1 cellular context compared by ENCODE assay signal in the genomic region with DNA sequence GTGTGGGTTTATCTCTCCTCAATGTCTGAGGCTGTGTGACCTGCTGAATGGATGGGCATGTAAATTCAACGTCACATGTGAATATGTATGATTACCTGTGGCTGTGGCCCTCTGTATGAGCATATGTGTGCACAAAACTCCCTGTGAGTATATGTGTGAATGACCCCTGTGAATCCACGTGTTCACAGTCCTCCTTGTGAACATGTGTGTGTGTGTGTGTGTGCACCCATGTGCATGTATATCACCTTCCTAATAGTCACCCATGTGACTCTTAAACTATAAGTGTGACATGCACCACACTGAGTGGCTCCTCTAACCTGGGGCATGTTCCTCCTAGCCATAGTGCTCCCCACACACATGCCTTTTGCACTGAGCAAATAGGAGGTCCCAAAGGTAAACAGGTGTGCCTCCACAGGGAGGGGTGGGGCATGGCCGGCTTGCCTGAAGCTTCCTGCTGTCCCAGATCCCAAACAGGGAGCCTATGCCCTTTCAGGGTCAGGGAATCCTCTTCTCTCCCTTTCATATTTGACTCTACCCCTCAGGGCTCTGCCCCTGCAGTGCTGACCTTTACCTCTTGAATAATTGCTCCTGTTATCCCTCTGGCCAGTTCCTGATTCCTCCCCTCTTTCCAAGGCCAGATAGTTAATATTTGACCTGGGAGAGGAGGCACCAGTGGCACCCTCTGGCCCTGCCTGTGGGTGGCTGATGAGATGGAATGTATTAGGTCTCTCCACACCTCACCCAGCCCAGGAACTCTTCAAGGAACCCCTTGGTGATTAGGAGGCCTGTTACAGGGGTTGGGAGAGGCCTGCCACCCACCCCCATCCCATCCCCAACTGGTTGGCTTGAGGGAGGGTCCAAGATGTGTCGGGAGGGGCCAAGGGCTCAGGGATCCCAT.
A peak's percentile ranks its signal among the peaks of the same experiment; 100 is the strongest.
TF ChIP-seq lines count a peak whose summit lies in the region.

No MANE protein-coding gene starts in this region.

TF ChIP-seq in HepG2, 621 proteins besides CTCF, POLR2A, EP300 and RAD21 (continued from another document and continues in another):
- TF ChIP-seq TGIF2 (CRISPR knock-in tag; IDR thresholded peaks at IDR 0.05) = peak; percentile 91
- peak; percentile 54; the same call in 1 of the 2 replicates for TF ChIP-seq SIN3A (IDR thresholded peaks at IDR 0.05; ENCODE audit: borderline replicate concordance, low read depth, low read length)
- TF ChIP-seq ZNF205 (CRISPR knock-in tag; IDR thresholded peaks at IDR 0.05) = peak; percentile 81
- TF ChIP-seq, protein P1, sequence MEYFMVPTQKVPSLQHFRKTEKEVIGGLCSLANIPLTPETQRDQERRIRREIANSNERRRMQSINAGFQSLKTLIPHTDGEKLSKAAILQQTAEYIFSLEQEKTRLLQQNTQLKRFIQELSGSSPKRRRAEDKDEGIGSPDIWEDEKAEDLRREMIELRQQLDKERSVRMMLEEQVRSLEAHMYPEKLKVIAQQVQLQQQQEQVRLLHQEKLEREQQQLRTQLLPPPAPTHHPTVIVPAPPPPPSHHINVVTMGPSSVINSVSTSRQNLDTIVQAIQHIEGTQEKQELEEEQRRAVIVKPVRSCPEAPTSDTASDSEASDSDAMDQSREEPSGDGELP (IDR thresholded peaks at IDR 0.05; ENCODE audit: borderline replicate concordance, low read depth) = peak; percentile 87; the same call in 1 of the 2 replicates
- no peak for TF ChIP-seq MTA3 (CRISPR knock-in tag; IDR thresholded peaks at IDR 0.05)
- peak; percentile 53; the same call in 1 of the 2 replicates for TF ChIP-seq TSC22D2 (CRISPR knock-in tag; IDR thresholded peaks at IDR 0.05; ENCODE audit: borderline replicate concordance)
- TF ChIP-seq ZMYM4 (CRISPR knock-in tag; IDR thresholded peaks at IDR 0.05) = peak; percentile 74
- peak; percentile 96 for TF ChIP-seq SP5 (CRISPR knock-in tag; IDR thresholded peaks at IDR 0.05; ENCODE audit: borderline replicate concordance, low read depth)
- 0 out of 2 replicates have a peak, but pooled peaks have one; percentile 34 for TF ChIP-seq KLF11 (CRISPR knock-in tag; IDR thresholded peaks at IDR 0.05)
- TF ChIP-seq ZNF530 (CRISPR knock-in tag; IDR thresholded peaks at IDR 0.05; ENCODE audit: low read depth) = no peak
- peak; percentile 39; the same call in 1 of the 2 replicates for TF ChIP-seq KLF6 (CRISPR knock-in tag; IDR thresholded peaks at IDR 0.05)
- no peak for TF ChIP-seq GABPA (IDR thresholded peaks at IDR 0.05; ENCODE audit: low read depth, low read length)
- TF ChIP-seq GABPA (CRISPR knock-in tag; IDR thresholded peaks at IDR 0.05; ENCODE audit: low read depth) = no peak
- TF ChIP-seq, protein P2, sequence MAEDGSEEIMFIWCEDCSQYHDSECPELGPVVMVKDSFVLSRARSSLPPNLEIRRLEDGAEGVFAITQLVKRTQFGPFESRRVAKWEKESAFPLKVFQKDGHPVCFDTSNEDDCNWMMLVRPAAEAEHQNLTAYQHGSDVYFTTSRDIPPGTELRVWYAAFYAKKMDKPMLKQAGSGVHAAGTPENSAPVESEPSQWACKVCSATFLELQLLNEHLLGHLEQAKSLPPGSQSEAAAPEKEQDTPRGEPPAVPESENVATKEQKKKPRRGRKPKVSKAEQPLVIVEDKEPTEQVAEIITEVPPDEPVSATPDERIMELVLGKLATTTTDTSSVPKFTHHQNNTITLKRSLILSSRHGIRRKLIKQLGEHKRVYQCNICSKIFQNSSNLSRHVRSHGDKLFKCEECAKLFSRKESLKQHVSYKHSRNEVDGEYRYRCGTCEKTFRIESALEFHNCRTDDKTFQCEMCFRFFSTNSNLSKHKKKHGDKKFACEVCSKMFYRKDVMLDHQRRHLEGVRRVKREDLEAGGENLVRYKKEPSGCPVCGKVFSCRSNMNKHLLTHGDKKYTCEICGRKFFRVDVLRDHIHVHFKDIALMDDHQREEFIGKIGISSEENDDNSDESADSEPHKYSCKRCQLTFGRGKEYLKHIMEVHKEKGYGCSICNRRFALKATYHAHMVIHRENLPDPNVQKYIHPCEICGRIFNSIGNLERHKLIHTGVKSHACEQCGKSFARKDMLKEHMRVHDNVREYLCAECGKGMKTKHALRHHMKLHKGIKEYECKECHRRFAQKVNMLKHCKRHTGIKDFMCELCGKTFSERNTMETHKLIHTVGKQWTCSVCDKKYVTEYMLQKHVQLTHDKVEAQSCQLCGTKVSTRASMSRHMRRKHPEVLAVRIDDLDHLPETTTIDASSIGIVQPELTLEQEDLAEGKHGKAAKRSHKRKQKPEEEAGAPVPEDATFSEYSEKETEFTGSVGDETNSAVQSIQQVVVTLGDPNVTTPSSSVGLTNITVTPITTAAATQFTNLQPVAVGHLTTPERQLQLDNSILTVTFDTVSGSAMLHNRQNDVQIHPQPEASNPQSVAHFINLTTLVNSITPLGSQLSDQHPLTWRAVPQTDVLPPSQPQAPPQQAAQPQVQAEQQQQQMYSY (CRISPR knock-in tag; IDR thresholded peaks at IDR 0.05) = no peak
- no peak for TF ChIP-seq CENPX (CRISPR knock-in tag; IDR thresholded peaks at IDR 0.05)
- 0 out of 2 replicates have a peak, but pooled peaks have one; percentile 53 for TF ChIP-seq ZSCAN31 (CRISPR knock-in tag; IDR thresholded peaks at IDR 0.05; ENCODE audit: low read depth)
- TF ChIP-seq ZNF431 (CRISPR knock-in tag; IDR thresholded peaks at IDR 0.05; ENCODE audit: borderline replicate concordance, low read depth) = peak; percentile 94; the same call in 1 of the 2 replicates
- no peak; the same call in 1 of the 2 replicates for TF ChIP-seq RELA (CRISPR knock-in tag; IDR thresholded peaks at IDR 0.05)
- no peak for TF ChIP-seq U2AF1 (optimal IDR thresholded peaks at IDR 0.05; ENCODE audit: low read depth, low read length)
- peak; percentile 85 for TF ChIP-seq GATAD2A (CRISPR knock-in tag; IDR thresholded peaks at IDR 0.05)
- TF ChIP-seq, protein P3, sequence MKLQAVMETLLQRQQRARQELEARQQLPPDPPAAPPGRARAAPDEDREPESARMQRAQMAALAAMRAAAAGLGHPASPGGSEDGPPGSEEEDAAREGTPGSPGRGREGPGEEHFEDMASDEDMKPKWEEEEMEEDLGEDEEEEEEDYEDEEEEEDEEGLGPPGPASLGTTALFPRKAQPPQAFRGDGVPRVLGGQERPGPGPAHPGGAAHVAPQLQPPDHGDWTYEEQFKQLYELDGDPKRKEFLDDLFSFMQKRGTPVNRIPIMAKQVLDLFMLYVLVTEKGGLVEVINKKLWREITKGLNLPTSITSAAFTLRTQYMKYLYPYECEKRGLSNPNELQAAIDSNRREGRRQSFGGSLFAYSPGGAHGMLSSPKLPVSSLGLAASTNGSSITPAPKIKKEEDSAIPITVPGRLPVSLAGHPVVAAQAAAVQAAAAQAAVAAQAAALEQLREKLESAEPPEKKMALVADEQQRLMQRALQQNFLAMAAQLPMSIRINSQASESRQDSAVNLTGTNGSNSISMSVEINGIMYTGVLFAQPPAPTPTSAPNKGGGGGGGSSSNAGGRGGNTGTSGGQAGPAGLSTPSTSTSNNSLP (IDR thresholded peaks at IDR 0.05; ENCODE audit: low read depth, low read length) = peak; percentile 84
- peak; percentile 88 for TF ChIP-seq IKZF5 (CRISPR knock-in tag; IDR thresholded peaks at IDR 0.05)
- TF ChIP-seq ZFYVE20 (CRISPR knock-in tag; IDR thresholded peaks at IDR 0.05; ENCODE audit: borderline replicate concordance, low read depth) = 0 out of 2 replicates have a peak, but pooled peaks have one; percentile 10
- TF ChIP-seq DNMT1 (CRISPR knock-in tag; IDR thresholded peaks at IDR 0.05) = no peak
- no peak for TF ChIP-seq SALL2 (CRISPR knock-in tag; IDR thresholded peaks at IDR 0.05)
- peak; percentile 42; the same call in 1 of the 2 replicates for TF ChIP-seq GLI4 (CRISPR knock-in tag; IDR thresholded peaks at IDR 0.05; ENCODE audit: borderline replicate concordance)
- no peak for TF ChIP-seq NONO (IDR thresholded peaks at IDR 0.05)
- TF ChIP-seq NONO (CRISPR knock-in tag; conservative IDR thresholded peaks at IDR 0.05) = peak; percentile 82
- TF ChIP-seq SOX6 (IDR thresholded peaks at IDR 0.05) = no peak
- peak; percentile 92 for TF ChIP-seq SOX6 (CRISPR knock-in tag; IDR thresholded peaks at IDR 0.05)
- TF ChIP-seq, protein P4, sequence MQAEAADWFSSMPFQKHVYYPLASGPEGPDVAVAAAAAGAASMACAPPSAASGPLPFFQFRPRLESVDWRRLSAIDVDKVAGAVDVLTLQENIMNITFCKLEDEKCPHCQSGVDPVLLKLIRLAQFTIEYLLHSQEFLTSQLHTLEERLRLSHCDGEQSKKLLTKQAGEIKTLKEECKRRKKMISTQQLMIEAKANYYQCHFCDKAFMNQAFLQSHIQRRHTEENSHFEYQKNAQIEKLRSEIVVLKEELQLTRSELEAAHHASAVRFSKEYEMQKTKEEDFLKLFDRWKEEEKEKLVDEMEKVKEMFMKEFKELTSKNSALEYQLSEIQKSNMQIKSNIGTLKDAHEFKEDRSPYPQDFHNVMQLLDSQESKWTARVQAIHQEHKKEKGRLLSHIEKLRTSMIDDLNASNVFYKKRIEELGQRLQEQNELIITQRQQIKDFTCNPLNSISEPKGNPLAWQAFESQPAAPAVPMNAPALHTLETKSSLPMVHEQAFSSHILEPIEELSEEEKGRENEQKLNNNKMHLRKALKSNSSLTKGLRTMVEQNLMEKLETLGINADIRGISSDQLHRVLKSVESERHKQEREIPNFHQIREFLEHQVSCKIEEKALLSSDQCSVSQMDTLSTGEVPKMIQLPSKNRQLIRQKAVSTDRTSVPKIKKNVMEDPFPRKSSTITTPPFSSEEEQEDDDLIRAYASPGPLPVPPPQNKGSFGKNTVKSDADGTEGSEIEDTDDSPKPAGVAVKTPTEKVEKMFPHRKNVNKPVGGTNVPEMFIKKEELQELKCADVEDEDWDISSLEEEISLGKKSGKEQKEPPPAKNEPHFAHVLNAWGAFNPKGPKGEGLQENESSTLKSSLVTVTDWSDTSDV (CRISPR knock-in tag; IDR thresholded peaks at IDR 0.05) = no peak
- no peak for TF ChIP-seq AGO2 (optimal IDR thresholded peaks at IDR 0.05; ENCODE audit: low read depth, low read length)
- peak; percentile 94 for TF ChIP-seq PHF5A (CRISPR knock-in tag; IDR thresholded peaks at IDR 0.05; ENCODE audit: low read depth, unreplicated experiment)
- TF ChIP-seq ONECUT2 (CRISPR knock-in tag; IDR thresholded peaks at IDR 0.05) = 0 out of 2 replicates have a peak, but pooled peaks have one; percentile 24
- no peak; the same call in 1 of the 2 replicates for TF ChIP-seq TAF1 (CRISPR knock-in tag; IDR thresholded peaks at IDR 0.05)
- peak; percentile 66; the same call in 1 of the 2 replicates for TF ChIP-seq ATF2 (CRISPR knock-in tag; IDR thresholded peaks at IDR 0.05)
- peak; percentile 19; the same call in 1 of the 2 replicates for TF ChIP-seq KAT7 (CRISPR knock-in tag; IDR thresholded peaks at IDR 0.05; ENCODE audit: borderline replicate concordance)
- peak; percentile 87; the same call in 1 of the 2 replicates for TF ChIP-seq ZNF614 (CRISPR knock-in tag; IDR thresholded peaks at IDR 0.05; ENCODE audit: borderline replicate concordance)
- TF ChIP-seq PATZ1 (CRISPR knock-in tag; IDR thresholded peaks at IDR 0.05) = peak; percentile 97
- TF ChIP-seq ZNF607 (CRISPR knock-in tag; IDR thresholded peaks at IDR 0.05; ENCODE audit: borderline replicate concordance) = no peak
- no peak for TF ChIP-seq NR2F2 (IDR thresholded peaks at IDR 0.05; ENCODE audit: borderline replicate concordance, low read depth)
- TF ChIP-seq ZNF552 (CRISPR knock-in tag; IDR thresholded peaks at IDR 0.05; ENCODE audit: borderline replicate concordance) = no peak
- TF ChIP-seq REPIN1 (CRISPR knock-in tag; IDR thresholded peaks at IDR 0.05; ENCODE audit: borderline replicate concordance, low read depth) = no peak; the same call in none of the 2 replicates
- TF ChIP-seq KDM6A (CRISPR knock-in tag; IDR thresholded peaks at IDR 0.05; ENCODE audit: low read depth) = peak; percentile 90
- TF ChIP-seq TBP (CRISPR knock-in tag; IDR thresholded peaks at IDR 0.05) = no peak
- TF ChIP-seq KDM5A (IDR thresholded peaks at IDR 0.05; ENCODE audit: borderline replicate concordance, low read length) = no peak
- TF ChIP-seq CEBPB (IDR thresholded peaks at IDR 0.05; ENCODE audit: borderline replicate concordance, low read depth, low read length) = no peak
- peak; percentile 83 for TF ChIP-seq ELF1 (CRISPR knock-in tag; IDR thresholded peaks at IDR 0.05)
- TF ChIP-seq MAX (IDR thresholded peaks at IDR 0.05) = no peak
- no peak for TF ChIP-seq KLF13 (CRISPR knock-in tag; IDR thresholded peaks at IDR 0.05)
- 0 out of 2 replicates have a peak, but pooled peaks have one; percentile 9 for TF ChIP-seq NRL (CRISPR knock-in tag; IDR thresholded peaks at IDR 0.05; ENCODE audit: borderline replicate concordance)
